ENCODE assay signal across 19 cellular contexts in genomic region chr2:145356046-145356445, GRCh38.
DNase-seq lines count a peak whose midpoint lies in the region; ATAC-seq and TF ChIP-seq lines count a peak whose summit lies in the region.
"Had no signal": no experiment of that assay in that cellular context is flagged by ENCODE, and none has a peak within 500 bp of the region (broad histone marks: within the 10 kb centered on the region; RNA-seq: fewer than 3 reads in every experiment).

No MANE protein-coding gene starts in this region.

- H3K9me3 ChIP-seq in IMR-90 (ENCODE audit: control insufficient read depth, insufficient read depth, low read length): no peaks in the 10 kb centered on the region
- H3K9me3 ChIP-seq in MM.1S (replicated peaks; ENCODE audit: insufficient read depth, low read length): no peaks in the 10 kb centered on the region

- in situ Hi-C loops in IMR-90 (cut with MboI; ENCODE audit: low sequenced_read_pairs): no loop called here

- H3K79me1 ChIP-seq in IMR-90 (ENCODE audit: low read depth in 1 of 2, low read length in 2 of 2): no peaks in the 10 kb centered on the region

- TF ChIP-seq POLR2A in IMR-90 (IDR thresholded peaks at IDR 0.05; ENCODE audit: low read depth, low read length): no peak

- no peaks in the 10 kb centered on the region for H3F3A ChIP-seq in MM.1S (ENCODE audit: insufficient read depth, low read length)

- no peak overlapping the region for H2AFZ ChIP-seq in IMR-90 (replicated peaks; ENCODE audit: low read length, poor library complexity)
- H2AFZ ChIP-seq in MM.1S (ENCODE audit: low read length): no peak overlapping the region

- H4K5ac ChIP-seq in IMR-90 (ENCODE audit: low read depth, low read length): no peak overlapping the region

- intact Hi-C loops in IMR-90 (cut with micrococcal nuclease): no loop called here

- BruUV-seq in IMR-90 (replicated peaks; lab: Mats Ljungman, UMichigan): no TSS peak

- H3K4me3 ChIP-seq in IMR-90 (ENCODE audit: insufficient read depth, low read depth, low read length) (no peak overlapping the region), fibroblast of mammary gland (ENCODE audit: control insufficient read depth, low read depth, low read length) (no peak overlapping the region), MM.1S (ENCODE audit: low read length) (no peak overlapping the region)

- H3K79me2 ChIP-seq in MM.1S (ENCODE audit: low read length): no peaks in the 10 kb centered on the region

- H3K4me1 Mint-ChIP-seq in stimulated activated naive CD8-positive, alpha-beta T cell treated with anti-CD3 and anti-CD28 coated beads, Interleukin-15, amount 100 ng/mL, for 72 hours: no peaks in the 10 kb centered on the region
- H3K4me1 Mint-ChIP-seq: CD14-positive monocyte, T-helper 17 cell had no signal

- CTCF ChIA-PET in IMR-90 (lab: Yijun Ruan, JAX): interaction anchor here (0.7 kb wide), 1 partner anchor 99 kb away, joined by 6 read pairs; no protein-coding TSS in a partner anchor

- no peak overlapping the region for H3K56ac ChIP-seq in IMR-90 (ENCODE audit: extremely low read depth, insufficient read depth, low read length)

- H3K9me1 ChIP-seq in IMR-90 (ENCODE audit: insufficient read depth, low read length): no peaks in the 10 kb centered on the region

- POLR2A ChIA-PET in IMR-90 (lab: Charles Lee; ENCODE audit: unreplicated experiment): no interaction called here

- no peak overlapping the region for H4K91ac ChIP-seq in IMR-90 (ENCODE audit: insufficient read depth, low read depth, low read length)

- DNase-seq in EH (ENCODE audit: low read depth): peak; percentile 80
- peak; percentile 41 for DNase-seq in IMR-90
- DNase-seq in fibroblast of mammary gland (ENCODE audit: low read depth): peak; percentile 35
- DNase-seq in MM.1S: no peak
- no peak for DNase-seq in stimulated activated naive CD8-positive, alpha-beta T cell treated with anti-CD3 and anti-CD28 coated beads, Interleukin-15, amount 100 ng/mL, for 72 hours
- no peak for DNase-seq in GM19238 (ENCODE audit: insufficient read length, low spot score)
- DNase-seq: DMS53, KBM-7, NCI-H1694, NCI-H2081 treated with DMSO at 0.1 percent for 48 hours, NCI-H446 treated with DMSO at 0.1 percent for 48 hours, NCI-H526 treated with DMSO at 0.1 percent for 48 hours, Right ventricle myocardium superior, SW 1271, T-helper 17 cell had no signal

- H3K36me3 ChIP-seq in IMR-90 (ENCODE audit: control insufficient read depth, insufficient read depth, low read length) (no peaks in the 10 kb centered on the region), MM.1S (replicated peaks; ENCODE audit: insufficient read depth, low read length) (no peaks in the 10 kb centered on the region)

- no peaks in the 10 kb centered on the region for H3K9me3 Mint-ChIP-seq in stimulated activated naive CD8-positive, alpha-beta T cell treated with anti-CD3 and anti-CD28 coated beads, Interleukin-15, amount 100 ng/mL, for 72 hours
- H3K9me3 Mint-ChIP-seq: CD14-positive monocyte had no signal

- no peak for TF ChIP-seq RAD21 in IMR-90 (IDR thresholded peaks at IDR 0.05; ENCODE audit: low read length)

- no peak overlapping the region for H2BK15ac ChIP-seq in IMR-90 (ENCODE audit: low read depth, low read length)

- no peak overlapping the region for H4K8ac ChIP-seq in IMR-90 (ENCODE audit: low read depth in 2 of 2, low read length in 2 of 2)

- TF ChIP-seq CTCF in IMR-90 (conservative IDR thresholded peaks at IDR 0.05; ENCODE audit: low read depth, low read length) (no peak), fibroblast of mammary gland (conservative IDR thresholded peaks at IDR 0.05; ENCODE audit: control insufficient read depth, insufficient read depth, low read depth, low read length) (no peak), MM.1S (IDR thresholded peaks at IDR 0.05; ENCODE audit: low read length) (no peak)

- no peak overlapping the region for H3K14ac ChIP-seq in IMR-90 (replicated peaks; ENCODE audit: low read depth, low read length)

- H3K27me3 ChIP-seq in IMR-90 (ENCODE audit: control insufficient read depth, insufficient read depth, low read length): no peaks in the 10 kb centered on the region
- no peaks in the 10 kb centered on the region for H3K27me3 ChIP-seq in MM.1S (replicated peaks; ENCODE audit: insufficient read depth, low read length)

- no peaks in the 10 kb centered on the region for H4K20me1 ChIP-seq in IMR-90 (ENCODE audit: insufficient read depth, low read length)
- H4K20me1 ChIP-seq in MM.1S (ENCODE audit: insufficient read depth, low read length): no peaks in the 10 kb centered on the region

- no peak overlapping the region for H3K4me3 Mint-ChIP-seq in stimulated activated naive CD8-positive, alpha-beta T cell treated with anti-CD3 and anti-CD28 coated beads, Interleukin-15, amount 100 ng/mL, for 72 hours
- H3K4me3 Mint-ChIP-seq: CD14-positive monocyte, T-helper 17 cell had no signal

- no peak overlapping the region for H2AK9ac ChIP-seq in IMR-90 (replicated peaks; ENCODE audit: low read depth, low read length, poor library complexity)

- no peak overlapping the region for H2BK120ac ChIP-seq in IMR-90 (ENCODE audit: low read depth, low read length)

- H3K27ac Mint-ChIP-seq in stimulated activated naive CD8-positive, alpha-beta T cell treated with anti-CD3 and anti-CD28 coated beads, Interleukin-15, amount 100 ng/mL, for 72 hours: no peak overlapping the region
- H3K27ac Mint-ChIP-seq: CD14-positive monocyte, T-helper 17 cell had no signal

- no peak overlapping the region for H3K18ac ChIP-seq in IMR-90 (ENCODE audit: low read depth, low read length)

- no peaks in the 10 kb centered on the region for H3K27me3 Mint-ChIP-seq in stimulated activated naive CD8-positive, alpha-beta T cell treated with anti-CD3 and anti-CD28 coated beads, Interleukin-15, amount 100 ng/mL, for 72 hours
- H3K27me3 Mint-ChIP-seq: T-helper 17 cell had no signal

- H3K9ac ChIP-seq in IMR-90 (ENCODE audit: low read depth, low read length) (no peak overlapping the region), MM.1S (ENCODE audit: low read length) (no peak overlapping the region)

- H3K4me2 ChIP-seq in IMR-90 (ENCODE audit: low read depth, low read length): no peak overlapping the region
- H3K4me2 ChIP-seq in MM.1S (ENCODE audit: low read depth, low read length): no peak overlapping the region

- ATAC-seq in IMR-90 (ENCODE audit: low read depth) (no peak), GM18519 (IDR thresholded peaks at IDR 0.05; ENCODE audit: low FRiP score, unreplicated experiment) (no peak)
- ATAC-seq in stimulated activated naive CD8-positive, alpha-beta T cell treated with anti-CD3 and anti-CD28 coated beads, Interleukin-15, amount 100 ng/mL, for 72 hours: no peak
- ATAC-seq: HepG2, T-helper 17 cell had no signal

- H3K4ac ChIP-seq in IMR-90 (ENCODE audit: low read depth, low read length): no peak overlapping the region

- H3K27ac ChIP-seq in IMR-90 (ENCODE audit: insufficient read depth, low read length) (no peak overlapping the region), MM.1S (ENCODE audit: low read length) (no peak overlapping the region)
- H3K27ac ChIP-seq: HL-60 had no signal

- H2BK20ac ChIP-seq in IMR-90 (ENCODE audit: low read depth, low read length): no peak overlapping the region

- H3K23ac ChIP-seq in IMR-90 (ENCODE audit: low read depth, low read length): no peak overlapping the region

- no peak overlapping the region for H2BK5ac ChIP-seq in IMR-90 (ENCODE audit: low read depth, low read length, poor library complexity, severe bottlenecking)

- H3K4me1 ChIP-seq in IMR-90 (ENCODE audit: control insufficient read depth, insufficient read depth, low read length): no peaks in the 10 kb centered on the region
- H3K4me1 ChIP-seq in MM.1S (ENCODE audit: low read length): no peaks in the 10 kb centered on the region

- H3K9me2 ChIP-seq in MM.1S (replicated peaks; ENCODE audit: insufficient read depth, low read length): no peaks in the 10 kb centered on the region

- H2AK5ac ChIP-seq in IMR-90 (ENCODE audit: low read depth, low read length): no peak overlapping the region

- dilution Hi-C loops in IMR-90 (cut with HindIII; ENCODE audit: low sequenced_read_pairs, unreplicated experiment): no loop called here

TF ChIP-seq in IMR-90, 13 proteins besides CTCF, POLR2A, EP300 and RAD21:
- no peak for TF ChIP-seq USF2 (IDR thresholded peaks at IDR 0.05; ENCODE audit: low read depth, low read length)
- no peak for TF ChIP-seq RCOR1 (IDR thresholded peaks at IDR 0.05; ENCODE audit: insufficient replicate concordance, low read length)
- TF ChIP-seq, protein P1, sequence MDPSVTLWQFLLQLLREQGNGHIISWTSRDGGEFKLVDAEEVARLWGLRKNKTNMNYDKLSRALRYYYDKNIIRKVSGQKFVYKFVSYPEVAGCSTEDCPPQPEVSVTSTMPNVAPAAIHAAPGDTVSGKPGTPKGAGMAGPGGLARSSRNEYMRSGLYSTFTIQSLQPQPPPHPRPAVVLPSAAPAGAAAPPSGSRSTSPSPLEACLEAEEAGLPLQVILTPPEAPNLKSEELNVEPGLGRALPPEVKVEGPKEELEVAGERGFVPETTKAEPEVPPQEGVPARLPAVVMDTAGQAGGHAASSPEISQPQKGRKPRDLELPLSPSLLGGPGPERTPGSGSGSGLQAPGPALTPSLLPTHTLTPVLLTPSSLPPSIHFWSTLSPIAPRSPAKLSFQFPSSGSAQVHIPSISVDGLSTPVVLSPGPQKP (IDR thresholded peaks at IDR 0.05; ENCODE audit: borderline replicate concordance, low read depth, low read length): no peak
- no peak for TF ChIP-seq BHLHE40 (IDR thresholded peaks at IDR 0.05; ENCODE audit: low read depth, low read length)
- no peak for TF ChIP-seq MAZ (IDR thresholded peaks at IDR 0.05; ENCODE audit: borderline replicate concordance, low read depth, low read length)
- TF ChIP-seq CHD1 (IDR thresholded peaks at IDR 0.05; ENCODE audit: low read depth, low read length): no peak
- no peak for TF ChIP-seq CEBPB (IDR thresholded peaks at IDR 0.05; ENCODE audit: low read depth, low read length)
- no peak for TF ChIP-seq SMC3 (IDR thresholded peaks at IDR 0.05; ENCODE audit: low read depth, low read length)
- TF ChIP-seq NFE2L2 (IDR thresholded peaks at IDR 0.05; ENCODE audit: low read depth, low read length): no peak

Comparison
In these comparisons a context has a peak if more than half of its experiments do, and no peak if none do; other contexts are left out.
1. DNase-seq: peak in EH (single experiment), IMR-90 (single experiment) and fibroblast of mammary gland (single experiment); none in MM.1S (single experiment), stimulated activated naive CD8-positive, alpha-beta T cell treated with anti-CD3 and anti-CD28 coated beads, Interleukin-15, amount 100 ng/mL, for 72 hours (0 of 2) and GM19238 (single experiment).